Comparison of ENCODE assay signal across 26 cellular contexts in the genomic region with DNA sequence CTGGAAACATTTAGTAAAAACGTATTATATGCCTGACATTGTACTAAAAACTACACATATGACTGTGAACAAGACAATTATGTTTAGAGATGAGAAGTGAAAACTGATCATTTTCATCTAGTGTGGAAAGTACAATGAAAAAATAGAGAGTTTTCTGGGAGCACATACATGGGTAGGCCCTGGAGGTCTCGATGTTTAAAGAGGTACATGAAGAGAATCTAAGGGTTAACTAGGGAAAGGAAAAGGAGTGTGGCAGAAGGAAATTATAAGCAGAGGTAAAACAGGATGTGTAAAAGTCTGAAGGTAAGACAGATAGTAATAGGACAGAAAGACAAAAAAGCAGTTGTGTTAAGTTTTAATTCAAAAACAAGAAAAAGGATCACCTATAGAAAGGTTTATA.
"Had no signal": no experiment of that assay in that cellular context is flagged by ENCODE, and none has a peak within 500 bp of the region (broad histone marks: within the 10 kb centered on the region; RNA-seq: fewer than 3 reads in every experiment).

No MANE protein-coding gene starts in this region.

- H3K27ac Mint-ChIP-seq: activated CD8-positive, alpha-beta T cell treated with anti-CD3 and anti-CD28 coated beads, Interleukin-2, amount 10 ng/mL, durations not matched to agents 7 days and 5 days; activated naive CD8-positive, alpha-beta T cell; activated T-helper 2 cell treated with anti-CD3 and anti-CD28 coated beads, Interferon-gamma antibody, Interleukin-2, Interleukin-4, amounts not matched to agents 10 μg/mL and 5 μg/mL and 100 μg/mL, durations not matched to agents 14 hours and 24 hours and 36 hours; brain had no signal

- DNase-seq: activated CD4-positive, CD25-positive, alpha-beta regulatory T cell; activated CD8-positive, alpha-beta memory T cell treated with anti-CD3 and anti-CD28 coated beads, Interleukin-2, amount 50 U/mL, for 48 hours; activated CD8-positive, alpha-beta T cell treated with anti-CD3 and anti-CD28 coated beads, Interleukin-2, amount 10 ng/mL, durations not matched to agents 7 days and 5 days; activated gamma-delta T cell treated with Interleukin-2 at 50 U/mL for 16 hours; activated T-cell treated with anti-CD3 and anti-CD28 coated beads, Interleukin-2, amount 50 U/mL, for 4 hours; amygdala; IMR-90; KG1; MG63; MV-4-11; NCI-H1092 treated with DMSO at 0.1 percent for 48 hours; NCI-H1417 treated with DMSO at 0.1 percent for 48 hours; NCI-H1694; NCI-H2029; NCI-H345; NCI-H510A; NCI-H526 treated with DMSO at 0.1 percent for 48 hours; Peyer's patch; Right ventricle myocardium superior; SJCRH30; SK-N-SH; T-helper 1 cell had no signal

- H3K4me3 Mint-ChIP-seq: activated CD8-positive, alpha-beta T cell treated with anti-CD3 and anti-CD28 coated beads, Interleukin-2, amount 10 ng/mL, durations not matched to agents 7 days and 5 days; activated naive CD8-positive, alpha-beta T cell; activated T-cell treated with anti-CD3 and anti-CD28 coated beads, Interleukin-2, amount 50 U/mL, for 4 hours; brain; central memory CD8-positive, alpha-beta T cell had no signal

- ATAC-seq: activated CD8-positive, alpha-beta T cell treated with anti-CD3 and anti-CD28 coated beads, Interleukin-2, amount 10 ng/mL, durations not matched to agents 7 days and 5 days; activated T-cell treated with anti-CD3 and anti-CD28 coated beads, Interleukin-2, amount 50 U/mL, for 4 hours had no signal

- H3K4me1 Mint-ChIP-seq: brain had no signal

- H3K27me3 Mint-ChIP-seq: activated naive CD8-positive, alpha-beta T cell; brain; central memory CD8-positive, alpha-beta T cell had no signal

- H3K9me3 Mint-ChIP-seq: activated T-cell treated with anti-CD3 and anti-CD28 coated beads, Interleukin-2, amount 50 U/mL, for 4 hours; activated T-helper 2 cell treated with anti-CD3 and anti-CD28 coated beads, Interferon-gamma antibody, Interleukin-2, Interleukin-4, amounts not matched to agents 10 μg/mL and 5 μg/mL and 100 μg/mL, durations not matched to agents 14 hours and 24 hours and 36 hours; brain; central memory CD8-positive, alpha-beta T cell had no signal
